9 cellular contexts compared by ENCODE assay signal in the genomic region with DNA sequence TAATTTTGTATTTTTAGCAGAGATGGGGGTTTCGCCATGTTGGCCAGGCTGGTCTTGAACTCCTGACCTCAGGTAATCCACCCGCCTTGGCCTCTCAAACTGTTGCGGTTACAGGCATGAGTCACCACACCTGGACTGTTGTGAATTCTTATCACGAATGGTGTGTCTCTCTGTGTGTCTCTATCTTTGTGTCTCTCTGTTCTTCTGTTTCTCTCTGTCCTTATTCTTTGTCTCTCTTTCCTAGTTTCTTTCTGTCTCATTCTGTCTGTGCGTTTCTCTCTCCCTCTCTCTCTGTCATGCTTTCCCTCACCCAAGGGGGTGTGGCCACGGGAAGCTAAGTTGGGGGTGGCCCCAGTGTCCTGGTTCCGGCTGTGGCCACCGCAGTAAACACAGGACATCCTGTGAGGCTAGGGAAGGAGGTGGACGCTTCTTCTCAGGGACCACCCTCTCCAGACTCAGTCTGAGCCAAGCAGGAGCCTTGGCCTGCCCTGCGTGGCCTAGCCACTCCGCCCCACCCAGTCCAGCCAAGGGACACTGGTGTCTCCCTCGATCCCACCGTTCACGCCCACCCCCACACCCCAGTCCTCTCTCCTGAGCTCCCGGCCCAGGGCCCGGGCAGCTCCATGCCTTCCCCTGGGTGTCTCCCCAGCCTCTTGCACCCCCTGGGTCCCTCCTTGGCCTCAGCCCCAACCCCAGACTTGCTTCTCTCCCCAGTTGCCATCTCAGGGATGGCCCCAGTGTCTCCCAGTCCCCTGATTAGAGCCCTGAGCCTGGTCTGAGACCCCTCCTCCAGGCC. TPM values are rescaled to one million over a fixed set of nuclear protein-coding genes. Genes with fewer than 3 reads are reported as not detected.
DNase-seq lines count a peak whose midpoint lies in the region; ATAC-seq, FAIRE-seq and TF ChIP-seq lines count a peak whose summit lies in the region.
"Had no signal": no experiment of that assay in that cellular context is flagged by ENCODE, and none has a peak within 500 bp of the region (broad histone marks: within the 10 kb centered on the region; RNA-seq: fewer than 3 reads in every experiment).

No MANE protein-coding gene starts in this region.

- H3K4me2 ChIP-seq in astrocyte (ENCODE audit: low read length), result peak overlapping the region; percentile 61

- peak overlapping the region; percentile 43 for H3K9ac ChIP-seq in astrocyte (ENCODE audit: low read length)

- H3K4me1 Mint-ChIP-seq in activated naive CD8-positive, alpha-beta T cell treated with anti-CD3 and anti-CD28 coated beads for 36 hours, result peaks cover 9% of the 10 kb centered on the region
- peaks cover 22% of the 10 kb centered on the region for H3K4me1 Mint-ChIP-seq in activated naive CD8-positive, alpha-beta T cell treated with anti-CD3 and anti-CD28 coated beads, Interleukin-2, amount 50 U/mL, for 24 hours
- H3K4me1 Mint-ChIP-seq in astrocyte (ENCODE audit: low read depth, unreplicated experiment), result peaks cover 6% of the 10 kb centered on the region

- H3K27me3 ChIP-seq in astrocyte (ENCODE audit: insufficient read depth, low read length), result no peaks in the 10 kb centered on the region
- H3K27me3 ChIP-seq in left lung, result no peaks in the 10 kb centered on the region

- FAIRE-seq in astrocyte (lab: Jason Lieb, UNC), result no peak

- peaks cover 21% of the 10 kb centered on the region for H3K4me1 ChIP-seq in astrocyte (ENCODE audit: insufficient read depth, low read length)
- H3K4me1 ChIP-seq in left lung, result peaks cover 6 to 75% of the 10 kb centered on the region in 2 donors

- H3K9me3 ChIP-seq in astrocyte (ENCODE audit: insufficient read depth, low read depth, low read length) (no peaks in the 10 kb centered on the region), left lung (no peaks in the 10 kb centered on the region)

- H3K36me3 Mint-ChIP-seq in activated naive CD8-positive, alpha-beta T cell treated with anti-CD3 and anti-CD28 coated beads for 36 hours, result no peaks in the 10 kb centered on the region
- H3K36me3 Mint-ChIP-seq in activated naive CD8-positive, alpha-beta T cell treated with anti-CD3 and anti-CD28 coated beads, Interleukin-2, amount 50 U/mL, for 24 hours (ENCODE audit: low read depth), result no peaks in the 10 kb centered on the region
- H3K36me3 Mint-ChIP-seq in astrocyte (ENCODE audit: low read depth, unreplicated experiment), result no peaks in the 10 kb centered on the region

- H3K27me3 Mint-ChIP-seq in activated naive CD8-positive, alpha-beta T cell treated with anti-CD3 and anti-CD28 coated beads for 36 hours, result peaks cover 3% of the 10 kb centered on the region
- peaks cover 2% of the 10 kb centered on the region for H3K27me3 Mint-ChIP-seq in activated naive CD8-positive, alpha-beta T cell treated with anti-CD3 and anti-CD28 coated beads, Interleukin-2, amount 50 U/mL, for 24 hours
- H3K27me3 Mint-ChIP-seq in astrocyte (ENCODE audit: low read depth, unreplicated experiment), result no peaks in the 10 kb centered on the region

- TF ChIP-seq CTCF in astrocyte (IDR thresholded peaks at IDR 0.05; ENCODE audit: insufficient read depth, low read depth, low read length) (no peak), left lung (IDR thresholded peaks at IDR 0.05) (no peak)

- H3K79me2 ChIP-seq in astrocyte (ENCODE audit: insufficient read depth, low read length), result peaks cover 8% of the 10 kb centered on the region

- H3K27ac Mint-ChIP-seq in activated naive CD8-positive, alpha-beta T cell treated with anti-CD3 and anti-CD28 coated beads for 36 hours, result peak overlapping the region; percentile 1
- no peak overlapping the region for H3K27ac Mint-ChIP-seq in activated naive CD8-positive, alpha-beta T cell treated with anti-CD3 and anti-CD28 coated beads, Interleukin-2, amount 50 U/mL, for 24 hours
- H3K27ac Mint-ChIP-seq in astrocyte (ENCODE audit: unreplicated experiment), result no peak overlapping the region

- ATAC-seq in activated naive CD8-positive, alpha-beta T cell treated with anti-CD3 and anti-CD28 coated beads, Interleukin-2, amount 50 U/mL, for 24 hours, result no peak
- ATAC-seq in left lung, result no peak

- H2AFZ ChIP-seq in astrocyte (ENCODE audit: low read depth, low read length), result peak overlapping the region; percentile 60

- H4K20me1 ChIP-seq in astrocyte (ENCODE audit: insufficient read depth, low read length), result peaks cover under 1% of the 10 kb centered on the region

- H3K9me3 Mint-ChIP-seq in activated naive CD8-positive, alpha-beta T cell treated with anti-CD3 and anti-CD28 coated beads for 36 hours, result no peaks in the 10 kb centered on the region
- H3K9me3 Mint-ChIP-seq in activated naive CD8-positive, alpha-beta T cell treated with anti-CD3 and anti-CD28 coated beads, Interleukin-2, amount 50 U/mL, for 24 hours, result no peaks in the 10 kb centered on the region
- H3K9me3 Mint-ChIP-seq in astrocyte (ENCODE audit: unreplicated experiment), result no peaks in the 10 kb centered on the region

- DNase-seq in activated naive CD8-positive, alpha-beta T cell treated with anti-CD3 and anti-CD28 coated beads for 36 hours, result peak; percentile 28
- no peak for DNase-seq in activated naive CD8-positive, alpha-beta T cell treated with anti-CD3 and anti-CD28 coated beads, Interleukin-2, amount 50 U/mL, for 24 hours
- DNase-seq in astrocyte (ENCODE audit: low read depth), result no peak
- peak in 1 of 2 donors; percentile 81 for DNase-seq in left lung
- DNase-seq in NCI-H2196 treated with DMSO at 0.1 percent for 48 hours (lab: John Stamatoyannopoulos, UW; ENCODE audit: unreplicated experiment), result no peak
- no peak for DNase-seq in mucosa of gallbladder (ENCODE audit: low spot score)
- DNase-seq in SKM-1 (lab: John Stamatoyannopoulos, UW; ENCODE audit: unreplicated experiment), result no peak
- DNase-seq in stimulated activated CD4-positive, alpha-beta T cell treated with anti-CD3 and anti-CD28 coated beads, Interleukin-4, amount 100 ng/mL, for 1 hour, result no peak
- DNase-seq: DMS79 had no signal

- H3K4me3 Mint-ChIP-seq in activated naive CD8-positive, alpha-beta T cell treated with anti-CD3 and anti-CD28 coated beads for 36 hours, result no peak overlapping the region
- H3K4me3 Mint-ChIP-seq in activated naive CD8-positive, alpha-beta T cell treated with anti-CD3 and anti-CD28 coated beads, Interleukin-2, amount 50 U/mL, for 24 hours, result no peak overlapping the region
- no peak overlapping the region for H3K4me3 Mint-ChIP-seq in astrocyte (ENCODE audit: unreplicated experiment)

- H3K27ac ChIP-seq in astrocyte (ENCODE audit: low read depth, low read length) (no peak overlapping the region), left lung (peak overlapping the region; percentile 73 to 74)

- H3K4me3 ChIP-seq in astrocyte (ENCODE audit: insufficient read depth, low read depth, low read length) (no peak overlapping the region), left lung (no peak overlapping the region)

- peaks cover 1% of the 10 kb centered on the region for H3K36me3 ChIP-seq in astrocyte (ENCODE audit: insufficient read depth, low read length)
- peaks cover 0 to 7% of the 10 kb centered on the region in 2 donors for H3K36me3 ChIP-seq in left lung

- intact Hi-C loops in left lung (cut with DNase I), result no loop called here

RNA-seq across cellular contexts. Expression of a gene that starts 3.9 kb away (rescaled TPM):
- under 1 TPM; 0.64 to 0.84 TPM for total RNA-seq in activated naive CD8-positive, alpha-beta T cell treated with anti-CD3 and anti-CD28 coated beads for 36 hours
- 1.5 and 2.6 TPM in 2 replicates for total RNA-seq in astrocyte
- total RNA-seq in left lung, result 10 to 100 TPM; 18.7 to 20.0 TPM
- 7.0 TPM for total RNA-seq in mucosa of gallbladder

RNA-seq across cellular contexts. Expression of a gene that starts 8.7 kb away (rescaled TPM):
- 1 to 10 TPM; 10.0 TPM for total RNA-seq in activated naive CD8-positive, alpha-beta T cell treated with anti-CD3 and anti-CD28 coated beads for 36 hours
- total RNA-seq in astrocyte (21.6 and 22.9 TPM in 2 replicates), left lung (10 to 100 TPM; 14.8 to 17.5 TPM), mucosa of gallbladder (13.2 TPM)

RNA-seq across cellular contexts. Expression of a gene that starts 27.0 kb away (rescaled TPM):
- 1 to 10 TPM; 4.4 to 5.3 TPM for total RNA-seq in activated naive CD8-positive, alpha-beta T cell treated with anti-CD3 and anti-CD28 coated beads for 36 hours
- total RNA-seq in astrocyte (49.7 and 58.5 TPM in 2 replicates), left lung (10 to 100 TPM; 31.7 to 35.0 TPM), mucosa of gallbladder (38.8 TPM)

RNA-seq across cellular contexts. Expression of a gene that starts 27.1 kb away (rescaled TPM):
- not detected for total RNA-seq in activated naive CD8-positive, alpha-beta T cell treated with anti-CD3 and anti-CD28 coated beads for 36 hours
- total RNA-seq in astrocyte (0.12 TPM in 1 of 2 replicates, not detected in the other), left lung (under 1 TPM; 0.09 to 0.24 TPM), mucosa of gallbladder (not detected)

RNA-seq across cellular contexts. Expression of a gene that starts 48.4 kb away (rescaled TPM):
- 10 to 100 TPM; 15.1 to 15.2 TPM for total RNA-seq in activated naive CD8-positive, alpha-beta T cell treated with anti-CD3 and anti-CD28 coated beads for 36 hours
- total RNA-seq in astrocyte, result 27.1 and 32.7 TPM in 2 replicates
- 100 to 1,000 TPM; 123 to 192 TPM for total RNA-seq in left lung
- 65.9 TPM for total RNA-seq in mucosa of gallbladder
